1 cellular context compared by ENCODE assay signal in the genomic region with DNA sequence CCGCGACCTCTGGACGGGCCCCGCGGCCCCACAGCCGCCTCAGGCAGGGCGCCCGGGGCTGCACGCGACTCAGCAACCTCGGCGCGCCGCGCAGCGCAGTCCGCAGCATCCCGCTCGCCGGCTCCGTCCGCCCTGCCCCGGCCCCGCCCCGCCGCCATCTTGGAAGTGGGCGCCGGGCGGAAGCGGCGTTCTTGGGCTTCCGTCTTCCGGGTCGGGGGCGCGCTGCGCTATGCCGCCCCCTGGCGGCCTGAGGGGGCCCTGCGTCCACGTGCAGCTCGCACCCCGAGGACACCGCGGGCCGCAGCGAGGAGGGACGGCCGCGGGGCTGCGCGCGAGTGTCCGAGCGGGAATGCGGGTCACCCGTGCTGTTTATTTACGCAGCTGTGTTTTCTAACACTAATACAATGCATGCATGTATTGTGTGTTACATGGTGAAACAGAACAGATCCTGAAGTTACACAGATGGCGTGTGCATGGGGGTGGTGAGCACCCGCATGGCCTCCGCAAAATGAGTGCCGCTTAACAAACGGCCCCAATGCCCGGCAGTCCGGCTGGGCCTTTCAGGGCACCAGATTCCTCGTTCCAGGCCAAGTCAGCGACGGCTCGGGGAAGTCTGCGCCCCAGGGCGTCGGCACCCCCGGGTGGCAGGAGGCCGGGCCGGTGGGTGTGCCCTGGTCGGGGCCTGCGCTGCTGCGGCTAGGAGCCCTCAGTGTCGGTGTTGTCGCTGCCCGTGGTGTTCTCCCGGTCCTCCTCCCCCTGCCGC.
TF ChIP-seq lines count a peak whose summit lies in the region.

A gene (minus strand): TSS at position 139 of the 763 bp plus-strand sequence. CDS start 30 bp downstream, at position 109.

TF ChIP-seq in HepG2, 621 proteins besides CTCF, POLR2A, EP300 and RAD21 (continued from another document and continues in another):
- TF ChIP-seq, protein P1, sequence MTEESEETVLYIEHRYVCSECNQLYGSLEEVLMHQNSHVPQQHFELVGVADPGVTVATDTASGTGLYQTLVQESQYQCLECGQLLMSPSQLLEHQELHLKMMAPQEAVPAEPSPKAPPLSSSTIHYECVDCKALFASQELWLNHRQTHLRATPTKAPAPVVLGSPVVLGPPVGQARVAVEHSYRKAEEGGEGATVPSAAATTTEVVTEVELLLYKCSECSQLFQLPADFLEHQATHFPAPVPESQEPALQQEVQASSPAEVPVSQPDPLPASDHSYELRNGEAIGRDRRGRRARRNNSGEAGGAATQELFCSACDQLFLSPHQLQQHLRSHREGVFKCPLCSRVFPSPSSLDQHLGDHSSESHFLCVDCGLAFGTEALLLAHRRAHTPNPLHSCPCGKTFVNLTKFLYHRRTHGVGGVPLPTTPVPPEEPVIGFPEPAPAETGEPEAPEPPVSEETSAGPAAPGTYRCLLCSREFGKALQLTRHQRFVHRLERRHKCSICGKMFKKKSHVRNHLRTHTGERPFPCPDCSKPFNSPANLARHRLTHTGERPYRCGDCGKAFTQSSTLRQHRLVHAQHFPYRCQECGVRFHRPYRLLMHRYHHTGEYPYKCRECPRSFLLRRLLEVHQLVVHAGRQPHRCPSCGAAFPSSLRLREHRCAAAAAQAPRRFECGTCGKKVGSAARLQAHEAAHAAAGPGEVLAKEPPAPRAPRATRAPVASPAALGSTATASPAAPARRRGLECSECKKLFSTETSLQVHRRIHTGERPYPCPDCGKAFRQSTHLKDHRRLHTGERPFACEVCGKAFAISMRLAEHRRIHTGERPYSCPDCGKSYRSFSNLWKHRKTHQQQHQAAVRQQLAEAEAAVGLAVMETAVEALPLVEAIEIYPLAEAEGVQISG (CRISPR knock-in tag; IDR thresholded peaks at IDR 0.05) = peak; percentile 98
- TF ChIP-seq, protein P2, sequence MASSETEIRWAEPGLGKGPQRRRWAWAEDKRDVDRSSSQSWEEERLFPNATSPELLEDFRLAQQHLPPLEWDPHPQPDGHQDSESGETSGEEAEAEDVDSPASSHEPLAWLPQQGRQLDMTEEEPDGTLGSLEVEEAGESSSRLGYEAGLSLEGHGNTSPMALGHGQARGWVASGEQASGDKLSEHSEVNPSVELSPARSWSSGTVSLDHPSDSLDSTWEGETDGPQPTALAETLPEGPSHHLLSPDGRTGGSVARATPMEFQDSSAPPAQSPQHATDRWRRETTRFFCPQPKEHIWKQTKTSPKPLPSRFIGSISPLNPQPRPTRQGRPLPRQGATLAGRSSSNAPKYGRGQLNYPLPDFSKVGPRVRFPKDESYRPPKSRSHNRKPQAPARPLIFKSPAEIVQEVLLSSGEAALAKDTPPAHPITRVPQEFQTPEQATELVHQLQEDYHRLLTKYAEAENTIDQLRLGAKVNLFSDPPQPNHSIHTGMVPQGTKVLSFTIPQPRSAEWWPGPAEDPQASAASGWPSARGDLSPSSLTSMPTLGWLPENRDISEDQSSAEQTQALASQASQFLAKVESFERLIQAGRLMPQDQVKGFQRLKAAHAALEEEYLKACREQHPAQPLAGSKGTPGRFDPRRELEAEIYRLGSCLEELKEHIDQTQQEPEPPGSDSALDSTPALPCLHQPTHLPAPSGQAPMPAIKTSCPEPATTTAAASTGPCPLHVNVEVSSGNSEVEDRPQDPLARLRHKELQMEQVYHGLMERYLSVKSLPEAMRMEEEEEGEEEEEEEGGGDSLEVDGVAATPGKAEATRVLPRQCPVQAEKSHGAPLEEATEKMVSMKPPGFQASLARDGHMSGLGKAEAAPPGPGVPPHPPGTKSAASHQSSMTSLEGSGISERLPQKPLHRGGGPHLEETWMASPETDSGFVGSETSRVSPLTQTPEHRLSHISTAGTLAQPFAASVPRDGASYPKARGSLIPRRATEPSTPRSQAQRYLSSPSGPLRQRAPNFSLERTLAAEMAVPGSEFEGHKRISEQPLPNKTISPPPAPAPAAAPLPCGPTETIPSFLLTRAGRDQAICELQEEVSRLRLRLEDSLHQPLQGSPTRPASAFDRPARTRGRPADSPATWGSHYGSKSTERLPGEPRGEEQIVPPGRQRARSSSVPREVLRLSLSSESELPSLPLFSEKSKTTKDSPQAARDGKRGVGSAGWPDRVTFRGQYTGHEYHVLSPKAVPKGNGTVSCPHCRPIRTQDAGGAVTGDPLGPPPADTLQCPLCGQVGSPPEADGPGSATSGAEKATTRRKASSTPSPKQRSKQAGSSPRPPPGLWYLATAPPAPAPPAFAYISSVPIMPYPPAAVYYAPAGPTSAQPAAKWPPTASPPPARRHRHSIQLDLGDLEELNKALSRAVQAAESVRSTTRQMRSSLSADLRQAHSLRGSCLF (CRISPR knock-in tag; IDR thresholded peaks at IDR 0.05; ENCODE audit: borderline replicate concordance) = peak; percentile 38; the same call in 1 of the 2 replicates
- TF ChIP-seq ETV5 (CRISPR knock-in tag; IDR thresholded peaks at IDR 0.05; ENCODE audit: borderline replicate concordance) (peak; percentile 77), MEIS2 (CRISPR knock-in tag; IDR thresholded peaks at IDR 0.05) (peak; percentile 82; the same call in 1 of the 2 replicates), ESRRA (CRISPR knock-in tag; IDR thresholded peaks at IDR 0.05; ENCODE audit: low read depth) (peak; percentile 87), ZNF224 (CRISPR knock-in tag; IDR thresholded peaks at IDR 0.05) (0 out of 2 replicates have a peak, but pooled peaks have one; percentile 27), ADNP (CRISPR knock-in tag; IDR thresholded peaks at IDR 0.05) (no peak), PCBP2 (optimal IDR thresholded peaks at IDR 0.05; ENCODE audit: low read depth, low read length, poor library complexity, severe bottlenecking) (no peak), ZNF709 (CRISPR knock-in tag; IDR thresholded peaks at IDR 0.05) (no peak), ZBTB8A (CRISPR knock-in tag; IDR thresholded peaks at IDR 0.05; ENCODE audit: borderline replicate concordance, low read depth) (no peak), ZMAT3 (CRISPR knock-in tag; conservative IDR thresholded peaks at IDR 0.05) (peak; percentile 88; the same call in 1 of the 2 replicates), KLF6 (CRISPR knock-in tag; IDR thresholded peaks at IDR 0.05) (peak; percentile 86), ZNF138 (CRISPR knock-in tag; IDR thresholded peaks at IDR 0.05; ENCODE audit: low read depth) (no peak), GPN1 (CRISPR knock-in tag; IDR thresholded peaks at IDR 0.05; ENCODE audit: borderline replicate concordance) (no peak), HDAC1 (CRISPR knock-in tag; IDR thresholded peaks at IDR 0.05) (peak; percentile 85), HOXA7 (CRISPR knock-in tag; IDR thresholded peaks at IDR 0.05) (0 out of 2 replicates have a peak, but pooled peaks have one; percentile 71), RNF2 (conservative IDR thresholded peaks at IDR 0.05; ENCODE audit: low read depth) (peak; percentile 97), JUNB (CRISPR knock-in tag; IDR thresholded peaks at IDR 0.05; ENCODE audit: borderline replicate concordance) (peak; percentile 57; the same call in 1 of the 2 replicates), ZNF749 (CRISPR knock-in tag; IDR thresholded peaks at IDR 0.05; ENCODE audit: borderline replicate concordance) (peak; percentile 69; the same call in 1 of the 2 replicates), KLF9 (CRISPR knock-in tag; IDR thresholded peaks at IDR 0.05; ENCODE audit: low read depth) (no peak), IKZF4 (CRISPR knock-in tag; IDR thresholded peaks at IDR 0.05; ENCODE audit: borderline replicate concordance, low read depth, not compliant biosample characterization) (peak; percentile 58), ZNF260 (CRISPR knock-in tag; IDR thresholded peaks at IDR 0.05; ENCODE audit: borderline replicate concordance, low read depth) (no peak), ZNF143 (CRISPR knock-in tag; IDR thresholded peaks at IDR 0.05) (peak; percentile 74), DPF2 (CRISPR knock-in tag; IDR thresholded peaks at IDR 0.05; ENCODE audit: borderline replicate concordance, low read depth) (no peak), ZNF3 (CRISPR knock-in tag; IDR thresholded peaks at IDR 0.05) (no peak), ZNF569 (CRISPR knock-in tag; IDR thresholded peaks at IDR 0.05; ENCODE audit: borderline replicate concordance) (no peak), TEAD3 (CRISPR knock-in tag; optimal IDR thresholded peaks at IDR 0.05; ENCODE audit: borderline replicate concordance) (peak; percentile 19), ZKSCAN5 (CRISPR knock-in tag; IDR thresholded peaks at IDR 0.05) (no peak), PRMT3 (CRISPR knock-in tag; IDR thresholded peaks at IDR 0.05; ENCODE audit: borderline replicate concordance, low read depth) (peak; percentile 77; the same call in 1 of the 2 replicates), AKAP8 (CRISPR knock-in tag; IDR thresholded peaks at IDR 0.05) (peak; percentile 82; the same call in 1 of the 2 replicates), FOXA3 (CRISPR knock-in tag; IDR thresholded peaks at IDR 0.05) (peak; percentile 48), ZNF550 (CRISPR knock-in tag; IDR thresholded peaks at IDR 0.05; ENCODE audit: borderline replicate concordance) (peak; percentile 33; the same call in 1 of the 2 replicates), KAT8 (CRISPR knock-in tag; IDR thresholded peaks at IDR 0.05) (peak; percentile 89), HOXA9 (CRISPR knock-in tag; IDR thresholded peaks at IDR 0.05; ENCODE audit: borderline replicate concordance) (peak; percentile 93)
- TF ChIP-seq, protein P3, sequence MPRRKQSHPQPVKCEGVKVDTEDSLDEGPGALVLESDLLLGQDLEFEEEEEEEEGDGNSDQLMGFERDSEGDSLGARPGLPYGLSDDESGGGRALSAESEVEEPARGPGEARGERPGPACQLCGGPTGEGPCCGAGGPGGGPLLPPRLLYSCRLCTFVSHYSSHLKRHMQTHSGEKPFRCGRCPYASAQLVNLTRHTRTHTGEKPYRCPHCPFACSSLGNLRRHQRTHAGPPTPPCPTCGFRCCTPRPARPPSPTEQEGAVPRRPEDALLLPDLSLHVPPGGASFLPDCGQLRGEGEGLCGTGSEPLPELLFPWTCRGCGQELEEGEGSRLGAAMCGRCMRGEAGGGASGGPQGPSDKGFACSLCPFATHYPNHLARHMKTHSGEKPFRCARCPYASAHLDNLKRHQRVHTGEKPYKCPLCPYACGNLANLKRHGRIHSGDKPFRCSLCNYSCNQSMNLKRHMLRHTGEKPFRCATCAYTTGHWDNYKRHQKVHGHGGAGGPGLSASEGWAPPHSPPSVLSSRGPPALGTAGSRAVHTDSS (CRISPR knock-in tag; conservative IDR thresholded peaks at IDR 0.05) = peak; percentile 89; the same call in 1 of the 2 replicates
- TF ChIP-seq, protein P4, sequence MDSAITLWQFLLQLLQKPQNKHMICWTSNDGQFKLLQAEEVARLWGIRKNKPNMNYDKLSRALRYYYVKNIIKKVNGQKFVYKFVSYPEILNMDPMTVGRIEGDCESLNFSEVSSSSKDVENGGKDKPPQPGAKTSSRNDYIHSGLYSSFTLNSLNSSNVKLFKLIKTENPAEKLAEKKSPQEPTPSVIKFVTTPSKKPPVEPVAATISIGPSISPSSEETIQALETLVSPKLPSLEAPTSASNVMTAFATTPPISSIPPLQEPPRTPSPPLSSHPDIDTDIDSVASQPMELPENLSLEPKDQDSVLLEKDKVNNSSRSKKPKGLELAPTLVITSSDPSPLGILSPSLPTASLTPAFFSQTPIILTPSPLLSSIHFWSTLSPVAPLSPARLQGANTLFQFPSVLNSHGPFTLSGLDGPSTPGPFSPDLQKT (CRISPR knock-in tag; IDR thresholded peaks at IDR 0.05; ENCODE audit: borderline replicate concordance) = peak; percentile 77; the same call in 1 of the 2 replicates
- TF ChIP-seq, protein P5, sequence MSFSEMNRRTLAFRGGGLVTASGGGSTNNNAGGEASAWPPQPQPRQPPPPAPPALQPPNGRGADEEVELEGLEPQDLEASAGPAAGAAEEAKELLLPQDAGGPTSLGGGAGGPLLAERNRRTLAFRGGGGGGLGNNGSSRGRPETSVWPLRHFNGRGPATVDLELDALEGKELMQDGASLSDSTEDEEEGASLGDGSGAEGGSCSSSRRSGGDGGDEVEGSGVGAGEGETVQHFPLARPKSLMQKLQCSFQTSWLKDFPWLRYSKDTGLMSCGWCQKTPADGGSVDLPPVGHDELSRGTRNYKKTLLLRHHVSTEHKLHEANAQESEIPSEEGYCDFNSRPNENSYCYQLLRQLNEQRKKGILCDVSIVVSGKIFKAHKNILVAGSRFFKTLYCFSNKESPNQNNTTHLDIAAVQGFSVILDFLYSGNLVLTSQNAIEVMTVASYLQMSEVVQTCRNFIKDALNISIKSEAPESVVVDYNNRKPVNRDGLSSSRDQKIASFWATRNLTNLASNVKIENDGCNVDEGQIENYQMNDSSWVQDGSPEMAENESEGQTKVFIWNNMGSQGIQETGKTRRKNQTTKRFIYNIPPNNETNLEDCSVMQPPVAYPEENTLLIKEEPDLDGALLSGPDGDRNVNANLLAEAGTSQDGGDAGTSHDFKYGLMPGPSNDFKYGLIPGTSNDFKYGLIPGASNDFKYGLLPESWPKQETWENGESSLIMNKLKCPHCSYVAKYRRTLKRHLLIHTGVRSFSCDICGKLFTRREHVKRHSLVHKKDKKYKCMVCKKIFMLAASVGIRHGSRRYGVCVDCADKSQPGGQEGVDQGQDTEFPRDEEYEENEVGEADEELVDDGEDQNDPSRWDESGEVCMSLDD (CRISPR knock-in tag; IDR thresholded peaks at IDR 0.05; ENCODE audit: borderline replicate concordance) = 0 out of 2 replicates have a peak, but pooled peaks have one; percentile 51
- TF ChIP-seq, protein P6, sequence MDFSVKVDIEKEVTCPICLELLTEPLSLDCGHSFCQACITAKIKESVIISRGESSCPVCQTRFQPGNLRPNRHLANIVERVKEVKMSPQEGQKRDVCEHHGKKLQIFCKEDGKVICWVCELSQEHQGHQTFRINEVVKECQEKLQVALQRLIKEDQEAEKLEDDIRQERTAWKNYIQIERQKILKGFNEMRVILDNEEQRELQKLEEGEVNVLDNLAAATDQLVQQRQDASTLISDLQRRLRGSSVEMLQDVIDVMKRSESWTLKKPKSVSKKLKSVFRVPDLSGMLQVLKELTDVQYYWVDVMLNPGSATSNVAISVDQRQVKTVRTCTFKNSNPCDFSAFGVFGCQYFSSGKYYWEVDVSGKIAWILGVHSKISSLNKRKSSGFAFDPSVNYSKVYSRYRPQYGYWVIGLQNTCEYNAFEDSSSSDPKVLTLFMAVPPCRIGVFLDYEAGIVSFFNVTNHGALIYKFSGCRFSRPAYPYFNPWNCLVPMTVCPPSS (IDR thresholded peaks at IDR 0.05) = no peak
- TF ChIP-seq, protein P7, sequence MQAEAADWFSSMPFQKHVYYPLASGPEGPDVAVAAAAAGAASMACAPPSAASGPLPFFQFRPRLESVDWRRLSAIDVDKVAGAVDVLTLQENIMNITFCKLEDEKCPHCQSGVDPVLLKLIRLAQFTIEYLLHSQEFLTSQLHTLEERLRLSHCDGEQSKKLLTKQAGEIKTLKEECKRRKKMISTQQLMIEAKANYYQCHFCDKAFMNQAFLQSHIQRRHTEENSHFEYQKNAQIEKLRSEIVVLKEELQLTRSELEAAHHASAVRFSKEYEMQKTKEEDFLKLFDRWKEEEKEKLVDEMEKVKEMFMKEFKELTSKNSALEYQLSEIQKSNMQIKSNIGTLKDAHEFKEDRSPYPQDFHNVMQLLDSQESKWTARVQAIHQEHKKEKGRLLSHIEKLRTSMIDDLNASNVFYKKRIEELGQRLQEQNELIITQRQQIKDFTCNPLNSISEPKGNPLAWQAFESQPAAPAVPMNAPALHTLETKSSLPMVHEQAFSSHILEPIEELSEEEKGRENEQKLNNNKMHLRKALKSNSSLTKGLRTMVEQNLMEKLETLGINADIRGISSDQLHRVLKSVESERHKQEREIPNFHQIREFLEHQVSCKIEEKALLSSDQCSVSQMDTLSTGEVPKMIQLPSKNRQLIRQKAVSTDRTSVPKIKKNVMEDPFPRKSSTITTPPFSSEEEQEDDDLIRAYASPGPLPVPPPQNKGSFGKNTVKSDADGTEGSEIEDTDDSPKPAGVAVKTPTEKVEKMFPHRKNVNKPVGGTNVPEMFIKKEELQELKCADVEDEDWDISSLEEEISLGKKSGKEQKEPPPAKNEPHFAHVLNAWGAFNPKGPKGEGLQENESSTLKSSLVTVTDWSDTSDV (CRISPR knock-in tag; IDR thresholded peaks at IDR 0.05) = peak; percentile 73; the same call in 1 of the 2 replicates
- TF ChIP-seq, protein P8, sequence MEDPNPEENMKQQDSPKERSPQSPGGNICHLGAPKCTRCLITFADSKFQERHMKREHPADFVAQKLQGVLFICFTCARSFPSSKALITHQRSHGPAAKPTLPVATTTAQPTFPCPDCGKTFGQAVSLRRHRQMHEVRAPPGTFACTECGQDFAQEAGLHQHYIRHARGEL (CRISPR knock-in tag; IDR thresholded peaks at IDR 0.05) = no peak
